In genomic region chr10:63210611-63211196, GRCh38 we compare ENCODE assay signal across 11 cellular contexts.
DNase-seq lines count a peak whose midpoint lies in the region; ATAC-seq and TF ChIP-seq lines count a peak whose summit lies in the region.
"Had no signal": no experiment of that assay in that cellular context is flagged by ENCODE, and none has a peak within 500 bp of the region (broad histone marks: within the 10 kb centered on the region; RNA-seq: fewer than 3 reads in every experiment).

No MANE protein-coding gene starts in this region.

- peak overlapping the region; percentile 11 for H3K27ac ChIP-seq in fibroblast of lung (ENCODE audit: insufficient read depth, low read length)

- H2AFZ ChIP-seq in fibroblast of lung (ENCODE audit: low read length) = no peak overlapping the region

- H3K27me3 ChIP-seq in fibroblast of lung (ENCODE audit: control insufficient read depth, insufficient read depth, low read length) = no peaks in the 10 kb centered on the region

- H4K20me1 ChIP-seq in fibroblast of lung (ENCODE audit: control insufficient read depth, extremely low read depth, insufficient read depth, low read length) = peaks cover 2% of the 10 kb centered on the region

- peaks cover 29% of the 10 kb centered on the region for H3K4me1 ChIP-seq in fibroblast of lung (ENCODE audit: control insufficient read depth, extremely low read depth, insufficient read depth, low read length)
- H3K4me1 ChIP-seq: Caco-2 had no signal

- peaks cover 9% of the 10 kb centered on the region for H3K36me3 ChIP-seq in fibroblast of lung (ENCODE audit: control insufficient read depth, insufficient read depth, low read length)

- H3K4me3 ChIP-seq in fibroblast of lung (replicated peaks in 1 of 4; ENCODE audit: control extremely low read depth in 1 of 4, insufficient read depth in 1 of 4, low read depth in 3 of 4, low read length in 4 of 4) = no peak overlapping the region

- H3K79me2 ChIP-seq in fibroblast of lung (ENCODE audit: control insufficient read depth, insufficient read depth, low read length) = peaks cover 51% of the 10 kb centered on the region

- no peaks in the 10 kb centered on the region for H3K9me3 ChIP-seq in fibroblast of lung (ENCODE audit: control insufficient read depth, insufficient read depth, low read depth, low read length)
- H3K9me3 ChIP-seq: Caco-2 had no signal

- ATAC-seq in GM19351 (IDR thresholded peaks at IDR 0.05; ENCODE audit: unreplicated experiment) (peak; percentile 37), HG03108 (IDR thresholded peaks at IDR 0.05; ENCODE audit: unreplicated experiment) (no peak)

- peak; percentile 41 for DNase-seq in GF-D8 (lab: John Stamatoyannopoulos, UW)
- DNase-seq in LHCN-M2 (ENCODE audit: low read depth) = peak; percentile 54
- peak in 1 of 2 donors; percentile 83 for DNase-seq in fibroblast of lung (ENCODE audit: low read depth in 2 of 2)
- no peak for DNase-seq in mucosa of gallbladder (ENCODE audit: low spot score)
- no peak for DNase-seq in DMS79 treated with DMSO at 0.1 percent for 48 hours (lab: John Stamatoyannopoulos, UW)
- DNase-seq in foreskin melanocyte = no peak
- DNase-seq: Caco-2, NCI-H2081, retina had no signal

- no peak for TF ChIP-seq CTCF in fibroblast of lung (conservative IDR thresholded peaks at IDR 0.05 in 1 of 2, IDR thresholded peaks at IDR 0.05 in 1 of 2; ENCODE audit: low read depth in 1 of 2, low read length in 2 of 2)

- peak overlapping the region; percentile 63 for H3K4me2 ChIP-seq in fibroblast of lung (ENCODE audit: extremely low read depth, insufficient read depth, low read length)

- no peak overlapping the region for H3K9ac ChIP-seq in fibroblast of lung (ENCODE audit: insufficient read depth, low read length)

Comparison
In these comparisons a context has a peak if more than half of its experiments do, and no peak if none do; other contexts are left out.
1. DNase-seq: peak in GF-D8 (single experiment) and LHCN-M2 (single experiment); none in mucosa of gallbladder (single experiment), DMS79 treated with DMSO at 0.1 percent for 48 hours (single experiment) and foreskin melanocyte (single experiment).